ENCODE assay signal across 8 cellular contexts in the genomic region with DNA sequence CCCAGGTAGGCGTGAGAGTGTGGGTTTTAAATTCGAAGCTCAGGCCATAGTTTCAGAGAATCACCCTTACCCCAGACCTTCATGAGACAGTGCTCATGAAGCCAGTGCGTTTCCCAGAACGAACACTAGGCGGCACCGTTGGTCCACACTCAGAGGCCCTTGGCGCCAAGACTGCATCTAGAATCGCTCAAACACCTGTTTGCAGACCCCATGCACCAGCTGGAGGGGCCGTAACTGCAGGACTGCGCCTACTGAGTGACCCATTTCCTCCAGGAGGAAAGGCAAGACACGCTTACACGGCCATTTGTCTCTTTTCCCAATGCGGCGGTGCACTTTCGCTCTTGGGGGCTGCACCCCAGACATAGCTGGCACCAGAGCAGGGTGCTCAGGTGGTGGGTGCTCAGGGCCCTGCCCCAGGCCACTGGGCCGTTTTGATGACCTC. TPM values are rescaled to one million over a fixed set of nuclear protein-coding genes. Genes with fewer than 3 reads are reported as not detected.
A peak's percentile ranks its signal among the peaks of the same experiment; 100 is the strongest.
DNase-seq lines count a peak whose midpoint lies in the region; ATAC-seq lines count a peak whose summit lies in the region.

No MANE protein-coding gene starts in this region.

- peak; percentile 45 to 47 for DNase-seq in NCI-H2081 (lab: John Stamatoyannopoulos, UW)
- no peak for DNase-seq in NCI-H2081 treated with DMSO at 0.1 percent for 48 hours (lab: John Stamatoyannopoulos, UW)
- peak; percentile 64 for DNase-seq in NCI-H69 (lab: John Stamatoyannopoulos, UW)
- peak; percentile 83 for DNase-seq in activated CD4-positive, alpha-beta T cell treated with anti-CD3 and anti-CD28 coated beads, Interleukin-2, amount 50 U/mL, for 1 hour
- peak; percentile 86 for DNase-seq in dermis blood vessel endothelial cell
- peak; percentile 85 for DNase-seq in medulla oblongata (ENCODE audit: extremely low spot score)
- DNase-seq in stimulated activated CD8-positive, alpha-beta memory T cell treated with anti-CD3 and anti-CD28 coated beads, Interleukin-15, amount 100 ng/mL, for 24 hours (ENCODE audit: low read depth): peak; percentile 77

- ATAC-seq in HG03175 (IDR thresholded peaks at IDR 0.05; ENCODE audit: unreplicated experiment): peak; percentile 73

RNA-seq across cellular contexts. Expression of a gene that starts 34.0 kb away (rescaled TPM):
- not detected in 2 replicates for total RNA-seq in dermis blood vessel endothelial cell

RNA-seq across cellular contexts. Expression of a gene that starts 40.1 kb away (rescaled TPM):
- total RNA-seq in dermis blood vessel endothelial cell: 12.6 and 25.5 TPM in 2 replicates

RNA-seq across cellular contexts. Expression of a gene that starts 52.0 kb away (rescaled TPM):
- total RNA-seq in dermis blood vessel endothelial cell: 21.8 and 35.4 TPM in 2 replicates
